Comparison of ENCODE assay signal across 30 cellular contexts in the genomic region with DNA sequence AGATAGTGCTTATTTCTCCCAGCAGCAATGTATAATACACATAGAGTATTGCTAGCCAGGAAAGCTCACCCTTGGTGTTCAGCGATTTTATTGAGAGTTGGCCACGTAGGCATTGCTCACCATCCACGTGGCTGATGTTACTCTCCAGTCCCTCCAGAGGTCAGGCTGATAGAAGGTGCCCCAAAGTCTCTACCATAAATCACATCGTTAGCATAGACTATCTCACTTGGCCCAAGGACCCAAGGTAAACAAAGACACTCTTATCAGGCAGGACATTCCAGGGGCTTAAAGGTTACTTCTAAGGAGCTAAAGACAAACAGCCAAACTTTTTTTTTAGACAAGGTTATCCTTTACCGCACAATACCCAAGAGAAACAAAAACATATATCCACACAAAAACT. TPM values are rescaled to one million over a fixed set of nuclear protein-coding genes. Genes with fewer than 3 reads are reported as not detected.
DNase-seq lines count a peak whose midpoint lies in the region; ATAC-seq, FAIRE-seq and TF ChIP-seq lines count a peak whose summit lies in the region.
"Had no signal": no experiment of that assay in that cellular context is flagged by ENCODE, and none has a peak within 500 bp of the region (broad histone marks: within the 10 kb centered on the region; RNA-seq: fewer than 3 reads in every experiment).

No MANE protein-coding gene starts in this region.

- H3K4me1 Mint-ChIP-seq in neural progenitor cell = no peaks in the 10 kb centered on the region
- no peaks in the 10 kb centered on the region for H3K4me1 Mint-ChIP-seq in activated naive CD4-positive, alpha-beta T cell treated with anti-CD3 and anti-CD28 coated beads, Interleukin-2, amount 10 ng/mL, durations not matched to agents 7 days and 5 days

- H3F3A ChIP-seq in neural progenitor cell (ENCODE audit: low read depth) = no peaks in the 10 kb centered on the region

- H3K36me3 ChIP-seq in body of pancreas (replicated peaks in 1 of 2; ENCODE audit: insufficient read depth in 1 of 2, low read depth in 2 of 2) = no peaks in the 10 kb centered on the region
- H3K36me3 ChIP-seq in hepatocyte (replicated peaks; ENCODE audit: insufficient read depth, low read depth) = no peaks in the 10 kb centered on the region
- no peaks in the 10 kb centered on the region for H3K36me3 ChIP-seq in neural progenitor cell
- H3K36me3 ChIP-seq: gastrocnemius medialis, prostate gland, transverse colon had no signal

- H3K4me3 ChIP-seq in body of pancreas (no peak overlapping the region), hepatocyte (no peak overlapping the region), neural progenitor cell (no peak overlapping the region)
- H3K4me3 ChIP-seq: gastrocnemius medialis, GM23338, lung, prostate gland, SK-N-MC, transverse colon had no signal

- intact Hi-C loops in body of pancreas (cut with DNase I) = no loop called here

- H3K9me2 ChIP-seq in hepatocyte (replicated peaks; ENCODE audit: insufficient read depth) = no peaks in the 10 kb centered on the region

- H3K79me2 ChIP-seq in hepatocyte = no peaks in the 10 kb centered on the region
- no peaks in the 10 kb centered on the region for H3K79me2 ChIP-seq in neural progenitor cell (ENCODE audit: low read depth)

- H3K9me3 ChIP-seq in body of pancreas (no peaks in the 10 kb centered on the region), hepatocyte (ENCODE audit: low read depth) (no peaks in the 10 kb centered on the region), neural progenitor cell (ENCODE audit: low read depth) (peaks cover 7% of the 10 kb centered on the region)
- H3K9me3 ChIP-seq: gastrocnemius medialis, prostate gland, transverse colon had no signal

- H3K27me3 Mint-ChIP-seq in neural progenitor cell (ENCODE audit: insufficient read depth, low read depth) = peaks cover 2% of the 10 kb centered on the region
- no peaks in the 10 kb centered on the region for H3K27me3 Mint-ChIP-seq in activated naive CD4-positive, alpha-beta T cell treated with anti-CD3 and anti-CD28 coated beads, Interleukin-2, amount 10 ng/mL, durations not matched to agents 7 days and 5 days
- H3K27me3 Mint-ChIP-seq: CD4-positive, alpha-beta T cell had no signal

- H3K27me3 ChIP-seq in body of pancreas (no peaks in the 10 kb centered on the region), hepatocyte (no peaks in the 10 kb centered on the region), neural progenitor cell (no peaks in the 10 kb centered on the region)
- H3K27me3 ChIP-seq: gastrocnemius medialis, transverse colon had no signal

- no peak overlapping the region for H3K9ac ChIP-seq in neural progenitor cell

- H3K27ac ChIP-seq in body of pancreas (no peak overlapping the region), hepatocyte (peak overlapping the region; percentile 53), neural progenitor cell (no peak overlapping the region)
- H3K27ac ChIP-seq: gastrocnemius medialis, prostate gland, SK-N-MC, transverse colon had no signal

- peaks cover 10% of the 10 kb centered on the region for H3K9me3 Mint-ChIP-seq in neural progenitor cell
- H3K9me3 Mint-ChIP-seq in activated naive CD4-positive, alpha-beta T cell treated with anti-CD3 and anti-CD28 coated beads, Interleukin-2, amount 10 ng/mL, durations not matched to agents 7 days and 5 days = peaks cover 4% of the 10 kb centered on the region
- H3K9me3 Mint-ChIP-seq: CD4-positive, alpha-beta T cell; GM23338; T-helper 1 cell treated with Interleukin-12 subunit alpha and Interleukin-12 subunit beta and Interleukin-4 antibody, amounts not matched to agents 30 μg/mL and 1 μg/mL, for 36 hours had no signal

- H2AFZ ChIP-seq in hepatocyte (no peak overlapping the region), neural progenitor cell (replicated peaks) (no peak overlapping the region)
- H2AFZ ChIP-seq: GM23338 had no signal

- WGBS in body of pancreas, 2 donors = 0 to 15% methylated on average over 1 to 5 of the region's 5 CpGs
- WGBS in hepatocyte (ENCODE audit: low lambda C conversion rate, missing lambda C conversion rate) = 28% methylated on average over 5 of the region's 5 CpGs

- H3K4me2 ChIP-seq in hepatocyte (no peak overlapping the region), neural progenitor cell (no peak overlapping the region)
- H3K4me2 ChIP-seq: GM23338 had no signal

- FAIRE-seq in D721Med (lab: Jason Lieb, UNC) = no peak
- FAIRE-seq: RCC 7860 had no signal

- ATAC-seq in body of pancreas = peak; percentile 52
- ATAC-seq: activated T-cell treated with anti-CD3 and anti-CD28 coated beads, Interleukin-2, amount 50 U/mL, for 4 hours; gastrocnemius medialis; GM23338 had no signal

- H4K20me1 ChIP-seq in hepatocyte (ENCODE audit: insufficient read depth, poor library complexity, severe bottlenecking) (no peaks in the 10 kb centered on the region), neural progenitor cell (ENCODE audit: low read depth) (no peaks in the 10 kb centered on the region)

- CTCF ChIA-PET in activated naive CD4-positive, alpha-beta T cell treated with anti-CD3 and anti-CD28 coated beads, Interleukin-2, amount 10 ng/mL, durations not matched to agents 7 days and 5 days (lab: Charles Lee) = no interaction called here

- no peak overlapping the region for H3K27ac Mint-ChIP-seq in neural progenitor cell
- H3K27ac Mint-ChIP-seq in activated naive CD4-positive, alpha-beta T cell treated with anti-CD3 and anti-CD28 coated beads, Interleukin-2, amount 10 ng/mL, durations not matched to agents 7 days and 5 days = no peak overlapping the region
- H3K27ac Mint-ChIP-seq: CD4-positive, alpha-beta T cell; GM23338; T-helper 1 cell treated with Interleukin-12 subunit alpha and Interleukin-12 subunit beta and Interleukin-4 antibody, amounts not matched to agents 30 μg/mL and 1 μg/mL, for 36 hours had no signal

- TF ChIP-seq CTCF in body of pancreas (IDR thresholded peaks at IDR 0.05) = peak in 1 of 7 experiments; percentile 11
- TF ChIP-seq CTCF in hepatocyte (IDR thresholded peaks at IDR 0.05; ENCODE audit: poor library complexity) = no peak
- TF ChIP-seq CTCF in neural progenitor cell (IDR thresholded peaks at IDR 0.05) = no peak
- no peak for TF ChIP-seq CTCF in D721Med (IDR thresholded peaks at IDR 0.05; ENCODE audit: insufficient read depth, missing control alignments)

- peaks cover 6% of the 10 kb centered on the region for H3K36me3 Mint-ChIP-seq in neural progenitor cell
- H3K36me3 Mint-ChIP-seq in activated naive CD4-positive, alpha-beta T cell treated with anti-CD3 and anti-CD28 coated beads, Interleukin-2, amount 10 ng/mL, durations not matched to agents 7 days and 5 days = no peaks in the 10 kb centered on the region

- H3K4me1 ChIP-seq in body of pancreas (peaks cover 7% of the 10 kb centered on the region), hepatocyte (ENCODE audit: insufficient read depth) (no peaks in the 10 kb centered on the region), neural progenitor cell (no peaks in the 10 kb centered on the region)
- H3K4me1 ChIP-seq: gastrocnemius medialis, prostate gland, transverse colon had no signal

- DNase-seq in HuH-7.5 (ENCODE audit: low spot score) (peak; percentile 3), body of pancreas (peak in 2 of 4 donors; percentile 12 to 34), hepatocyte (ENCODE audit: low spot score) (peak; percentile 55), neural progenitor cell (ENCODE audit: low spot score) (peak; percentile 2), amniotic stem cell (lab: John Stamatoyannopoulos, UW) (no peak), D721Med (ENCODE audit: insufficient read length, low spot score) (no peak)
- no peak for DNase-seq in activated naive CD4-positive, alpha-beta T cell treated with anti-CD3 and anti-CD28 coated beads, Interleukin-2, amount 10 ng/mL, durations not matched to agents 7 days and 5 days
- DNase-seq: activated CD4-positive, alpha-beta T cell treated with anti-CD3 and anti-CD28 coated beads for 4 hours; activated naive CD4-positive, alpha-beta T cell; activated T-cell treated with anti-CD3 and anti-CD28 coated beads, Interleukin-2, amount 50 U/mL, for 4 hours; aorta; CD4-positive, alpha-beta T cell; DMS153; effector CD4-positive, alpha-beta T cell; erythroblast; gastrocnemius medialis; GDM1; NCI-H1694 treated with DMSO at 0.1 percent for 48 hours; NCI-H2171; NCI-H526 treated with DMSO at 0.1 percent for 48 hours; transverse colon had no signal

- H3K4me3 Mint-ChIP-seq in neural progenitor cell = no peak overlapping the region
- H3K4me3 Mint-ChIP-seq in activated naive CD4-positive, alpha-beta T cell treated with anti-CD3 and anti-CD28 coated beads, Interleukin-2, amount 10 ng/mL, durations not matched to agents 7 days and 5 days = no peak overlapping the region
- H3K4me3 Mint-ChIP-seq: activated T-cell treated with anti-CD3 and anti-CD28 coated beads, Interleukin-2, amount 50 U/mL, for 4 hours; CD4-positive, alpha-beta T cell; GM23338; T-helper 1 cell treated with Interleukin-12 subunit alpha and Interleukin-12 subunit beta and Interleukin-4 antibody, amounts not matched to agents 30 μg/mL and 1 μg/mL, for 36 hours had no signal

- no peak for TF ChIP-seq POLR2A in body of pancreas (IDR thresholded peaks at IDR 0.05)

RNA-seq across cellular contexts. Expression of gene RGN, which starts 30.3 kb away (rescaled TPM):
- total RNA-seq in body of pancreas = 10 to 100 TPM; 20.8 to 21.5 TPM
- 105 and 108 TPM in 2 replicates for total RNA-seq in hepatocyte
- 82.7 and 111 TPM in 2 replicates for polyA plus RNA-seq in hepatocyte
- total RNA-seq in neural progenitor cell (ENCODE audit: low replicate concordance) = 0.62 and 0.92 TPM in 2 replicates
- total RNA-seq: activated CD8-positive, alpha-beta memory T cell treated with anti-CD3 and anti-CD28 coated beads for 36 hours; CD4-positive, alpha-beta T cell; chondrocyte; LHCN-M2 had no signal

Comparison
In these comparisons a context has a peak if more than half of its experiments do, and no peak if none do; other contexts are left out.
1. DNase-seq: peak in HuH-7.5 (single experiment), hepatocyte (single experiment) and neural progenitor cell (single experiment); none in activated naive CD4-positive, alpha-beta T cell treated with anti-CD3 and anti-CD28 coated beads, Interleukin-2, amount 10 ng/mL, durations not matched to agents 7 days and 5 days (single experiment), amniotic stem cell (single experiment) and D721Med (single experiment).
2. RNA of gene RGN, which starts 30.3 kb away (total RNA-seq): 105 to 108 TPM in hepatocyte and 20.8 to 21.5 TPM in body of pancreas; 0.62 to 0.92 TPM in neural progenitor cell; every median in the first group is over 10 times any median in the second.